In genomic region chr12:4538207-4539160, GRCh38 we compare ENCODE assay signal across 8 cellular contexts. TPM values are rescaled to one million over a fixed set of nuclear protein-coding genes. Genes with fewer than 3 reads are reported as not detected.
DNase-seq lines count a peak whose midpoint lies in the region; ATAC-seq and TF ChIP-seq lines count a peak whose summit lies in the region.

A gene with protein sequence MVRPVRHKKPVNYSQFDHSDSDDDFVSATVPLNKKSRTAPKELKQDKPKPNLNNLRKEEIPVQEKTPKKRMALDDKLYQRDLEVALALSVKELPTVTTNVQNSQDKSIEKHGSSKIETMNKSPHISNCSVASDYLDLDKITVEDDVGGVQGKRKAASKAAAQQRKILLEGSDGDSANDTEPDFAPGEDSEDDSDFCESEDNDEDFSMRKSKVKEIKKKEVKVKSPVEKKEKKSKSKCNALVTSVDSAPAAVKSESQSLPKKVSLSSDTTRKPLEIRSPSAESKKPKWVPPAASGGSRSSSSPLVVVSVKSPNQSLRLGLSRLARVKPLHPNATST (plus strand): TSS chr12:4538890. CDS start chr12:4538940, 50 bp downstream.

- no peak for TF ChIP-seq CTCF in lower lobe of right lung (IDR thresholded peaks at IDR 0.05)

- H3K27ac Mint-ChIP-seq in CD4-positive, alpha-beta memory T cell: peak within 1 kb of the TSS; percentile 94 to 99 (median 98)

- POLR2A ChIA-PET in CD4-positive, alpha-beta memory T cell (lab: Charles Lee; ENCODE audit: partially characterized antibody): interaction anchor here (0.6 to 1.2 kb wide), 4 partner anchors 31 to 665 kb away, joined by 3 to 8 read pairs (median 4); partner anchors contain the start of genes AKAP3, NDUFA9 and PARP11

- H3K36me3 ChIP-seq in CD4-positive, alpha-beta memory T cell (ENCODE audit: insufficient read depth, low read length): peaks cover 5% of the 10 kb centered on the region
- H3K36me3 ChIP-seq in lower lobe of right lung: peaks cover 19% of the 10 kb centered on the region

- H3K27ac ChIP-seq in CD4-positive, alpha-beta memory T cell (ENCODE audit: low read depth, low read length): peak within 1 kb of the TSS; percentile 79
- peak within 1 kb of the TSS; percentile 96 for H3K27ac ChIP-seq in lower lobe of right lung

- peak; percentile 96 to 98 (median 98) for DNase-seq in CD4-positive, alpha-beta memory T cell
- DNase-seq in HS-27A (ENCODE audit: low read depth) (peak; percentile 97), NK-92 (lab: John Stamatoyannopoulos, UW; ENCODE audit: unreplicated experiment) (peak; percentile 72), lower lobe of right lung (peak; percentile 94)
- peak; percentile 86 to 89 for DNase-seq in activated CD8-positive, alpha-beta memory T cell treated with anti-CD3 and anti-CD28 coated beads for 1 hour (ENCODE audit: extremely low read depth in 1 of 2, low read depth in 1 of 2)
- peak; percentile 93 for DNase-seq in effector CD4-positive, alpha-beta T cell
- peak; percentile 91 to 94 (median 93) for DNase-seq in stimulated activated CD4-positive, alpha-beta T cell treated with anti-CD3 and anti-CD28 coated beads, TNF-alpha, amount 100 ng/mL, for 24 hours (ENCODE audit: low read depth in 3 of 3)

- ATAC-seq in GM19467 (IDR thresholded peaks at IDR 0.05; ENCODE audit: unreplicated experiment) (peak; percentile 79), lower lobe of right lung (peak; percentile 100)

- H3K27me3 Mint-ChIP-seq in CD4-positive, alpha-beta memory T cell: no peaks in the 10 kb centered on the region

- no peaks in the 10 kb centered on the region for H3K27me3 ChIP-seq in CD4-positive, alpha-beta memory T cell (ENCODE audit: insufficient read depth, low read length)
- H3K27me3 ChIP-seq in lower lobe of right lung (ENCODE audit: low read depth): no peaks in the 10 kb centered on the region

- peak within 1 kb of the TSS; percentile 73 to 90 for H3K4me3 ChIP-seq in CD4-positive, alpha-beta memory T cell (ENCODE audit: low read length in 2 of 2)
- H3K4me3 ChIP-seq in lower lobe of right lung: peak within 1 kb of the TSS; percentile 75

- peaks cover 13 to 34% (median 26%) of the 10 kb centered on the region in 4 donors for H3K4me1 Mint-ChIP-seq in CD4-positive, alpha-beta memory T cell

- peaks cover 21% of the 10 kb centered on the region for H3K4me1 ChIP-seq in CD4-positive, alpha-beta memory T cell (ENCODE audit: insufficient read depth, low read length)
- H3K4me1 ChIP-seq in lower lobe of right lung: peaks cover 17% of the 10 kb centered on the region

- H3K9me3 ChIP-seq in CD4-positive, alpha-beta memory T cell (ENCODE audit: control insufficient read depth in 1 of 2, low read length in 2 of 2): no peaks in the 10 kb centered on the region
- no peaks in the 10 kb centered on the region for H3K9me3 ChIP-seq in lower lobe of right lung

- peak within 1 kb of the TSS; percentile 93 to 99 (median 96) for H3K4me3 Mint-ChIP-seq in CD4-positive, alpha-beta memory T cell

- H3K36me3 Mint-ChIP-seq in CD4-positive, alpha-beta memory T cell: peaks cover 3 to 14% of the 10 kb centered on the region in 2 donors

- CTCF ChIA-PET in CD4-positive, alpha-beta memory T cell (lab: Charles Lee; ENCODE audit: partially characterized antibody): no interaction called here

- peaks cover 0 to 4% (median 0%) of the 10 kb centered on the region in 8 donors for H3K9me3 Mint-ChIP-seq in CD4-positive, alpha-beta memory T cell

- intact Hi-C loops in CD4-positive, alpha-beta memory T cell (cut with micrococcal nuclease): loop anchor here (1.0 to 5.0 kb wide), 5 partner anchors 11 to 666 kb away; partner anchors contain the start of genes AKAP3, NDUFA9, PARP11 and TIGAR
- intact Hi-C loops in lower lobe of right lung (cut with DNase I): no loop called here

RNA-seq across cellular contexts. Expression of the gene that starts here (rescaled TPM):
- total RNA-seq in CD4-positive, alpha-beta memory T cell: 1 to 10 TPM in 1 of 2 experiments, under 1 TPM in 1; 0.58 to 1.5 TPM
- polyA plus RNA-seq in CD4-positive, alpha-beta memory T cell: 1 to 10 TPM in 1 of 2 donors, under 1 TPM in 1; 0.62 to 2.9 TPM
- total RNA-seq in lower lobe of right lung: 3.7 TPM

Comparison
In these comparisons a context has a peak if more than half of its experiments do, and no peak if none do; other contexts are left out.
1. Peak in every context shown above with its lines: DNase-seq, ATAC-seq, H3K4me3 ChIP-seq and H3K27ac ChIP-seq.